Comparison of ENCODE assay signal across 8 cellular contexts in genomic region chr1:165696625-165697100, GRCh38. TPM values are rescaled to one million over a fixed set of nuclear protein-coding genes. Genes with fewer than 3 reads are reported as not detected.
A peak's percentile ranks its signal among the peaks of the same experiment; 100 is the strongest.
DNase-seq lines count a peak whose midpoint lies in the region; ATAC-seq and TF ChIP-seq lines count a peak whose summit lies in the region.

No MANE protein-coding gene starts in this region.

- peak overlapping the region; percentile 96 for H3K4me3 ChIP-seq in choroid plexus epithelial cell (ENCODE audit: low read depth, low read length)
- peak overlapping the region; percentile 81 for H3K4me3 ChIP-seq in mesodermal cell (ENCODE audit: extremely low read depth, insufficient read depth, low read length, poor library complexity, severe bottlenecking)

- H3K9me3 ChIP-seq in mesodermal cell (ENCODE audit: control insufficient read depth, low read length): no peaks in the 10 kb centered on the region

- no peak for TF ChIP-seq CTCF in choroid plexus epithelial cell (conservative IDR thresholded peaks at IDR 0.05; ENCODE audit: low read depth, low read length)

- ATAC-seq in GM21447 (IDR thresholded peaks at IDR 0.05; ENCODE audit: unreplicated experiment) (no peak), HG03095 (IDR thresholded peaks at IDR 0.05; ENCODE audit: unreplicated experiment) (no peak)

- H3K27ac ChIP-seq in mesodermal cell (ENCODE audit: low read depth, low read length, severe bottlenecking): peak overlapping the region; percentile 47

- peak; percentile 63 for DNase-seq in ELR (ENCODE audit: low read depth)
- DNase-seq in NCI-H446 treated with DMSO at 0.1 percent for 48 hours (lab: John Stamatoyannopoulos, UW): peak; percentile 66
- peak; percentile 96 for DNase-seq in choroid plexus epithelial cell (ENCODE audit: low read depth)
- no peak for DNase-seq in NCI-H2081 treated with DMSO at 0.1 percent for 48 hours (lab: John Stamatoyannopoulos, UW)
- DNase-seq in GM19240 (ENCODE audit: insufficient read length, low spot score): no peak

- 86% methylated on average over 1 of the region's 2 CpGs; no CpG with 5 or more reads in 1 of the 2 experiments for WGBS in mesodermal cell (ENCODE audit: insufficient coverage in 2 of 2), 2 experiments

- no peaks in the 10 kb centered on the region for H3K4me1 ChIP-seq in mesodermal cell (ENCODE audit: control insufficient read depth, insufficient read depth, low read length, poor library complexity, severe bottlenecking)

- peaks cover 17% of the 10 kb centered on the region for H3K36me3 ChIP-seq in mesodermal cell (ENCODE audit: control insufficient read depth, insufficient read depth, low read length)

RNA-seq across cellular contexts. Expression of gene ALDH9A1, which starts 1.7 kb away (rescaled TPM):
- polyA plus RNA-seq in mesodermal cell (2013, experiment 1 of 2): 50.4 TPM
- polyA plus RNA-seq in mesodermal cell (2013, experiment 2 of 2): 48.6 TPM

Comparison
In these comparisons a context has a peak if more than half of its experiments do, and no peak if none do; other contexts are left out.
1. DNase-seq: peak in ELR (single experiment), NCI-H446 treated with DMSO at 0.1 percent for 48 hours (single experiment) and choroid plexus epithelial cell (single experiment); none in NCI-H2081 treated with DMSO at 0.1 percent for 48 hours (single experiment) and GM19240 (single experiment).